Comparison of ENCODE assay signal across 23 cellular contexts in the genomic region with DNA sequence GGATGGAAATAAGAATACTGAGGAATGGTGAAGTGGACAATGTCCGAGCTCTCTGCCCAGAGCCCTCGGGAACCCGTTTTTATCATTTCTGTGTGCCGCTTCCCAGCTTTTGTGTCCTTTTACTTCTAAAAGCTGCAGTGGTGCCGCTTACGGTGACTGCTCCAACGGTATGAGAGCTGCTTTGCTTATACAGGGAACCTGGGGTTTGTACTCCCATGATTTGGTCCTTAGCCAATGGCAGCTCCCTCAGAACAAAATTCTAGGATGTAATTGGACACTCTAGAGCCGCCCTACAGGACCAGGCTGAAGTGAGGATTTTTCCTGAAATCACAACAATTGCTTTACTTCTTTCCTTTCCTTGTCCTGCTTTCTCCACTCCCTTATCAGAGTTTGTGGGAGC. TPM values are rescaled to one million over a fixed set of nuclear protein-coding genes. Genes with fewer than 3 reads are reported as not detected.
A peak's percentile ranks its signal among the peaks of the same experiment; 100 is the strongest.
DNase-seq lines count a peak whose midpoint lies in the region; ATAC-seq lines count a peak whose summit lies in the region.
"Had no signal": no experiment of that assay in that cellular context is flagged by ENCODE, and none has a peak within 500 bp of the region (broad histone marks: within the 10 kb centered on the region; RNA-seq: fewer than 3 reads in every experiment).

No MANE protein-coding gene starts in this region.

- no peak overlapping the region for H3K4ac ChIP-seq in neuronal stem cell (ENCODE audit: low read length)

- H3K27ac ChIP-seq in neuronal stem cell (replicated peaks; ENCODE audit: low read length) (no peak overlapping the region), substantia nigra (ENCODE audit: low read depth, low read length, poor library complexity, severe bottlenecking) (no peak overlapping the region)
- H3K27ac ChIP-seq: colonic mucosa, PC-9, upper lobe of left lung had no signal

- H3K79me1 ChIP-seq in neuronal stem cell (ENCODE audit: low read depth, low read length): no peaks in the 10 kb centered on the region

- H2BK15ac ChIP-seq in neuronal stem cell (ENCODE audit: low read length): no peak overlapping the region

- no CpG with 5 or more reads among the region's 8 CpGs for WGBS in neuronal stem cell (ENCODE audit: extremely low coverage in 2 of 2, insufficient read length in 2 of 2, insufficient replicate concordance in 1 of 2), 2 donors

- ATAC-seq in GM21526 (IDR thresholded peaks at IDR 0.05; ENCODE audit: low FRiP score, unreplicated experiment): no peak
- ATAC-seq: naive thymus-derived CD4-positive, alpha-beta T cell had no signal

- DNase-seq in Daoy (ENCODE audit: low read depth) (peak; percentile 5), NCI-H2227 (lab: John Stamatoyannopoulos, UW; ENCODE audit: unreplicated experiment) (peak; percentile 82), iPS DF 4.7 (ENCODE audit: extremely low read depth, low spot score) (peak; percentile 30), neuronal stem cell (ENCODE audit: low spot score) (peak; percentile 39), SIG-M5 treated with dmso at 0.1 percent for 504 hours (lab: John Stamatoyannopoulos, UW; ENCODE audit: unreplicated experiment) (no peak), substantia nigra (lab: John Stamatoyannopoulos, UW) (no peak), NCI-H146 (lab: John Stamatoyannopoulos, UW) (no peak)
- DNase-seq: ACHN; activated naive CD4-positive, alpha-beta T cell treated with anti-CD3 and anti-CD28 coated beads, Interleukin-2, amount 50 U/mL, for 16 hours; colonic mucosa; DMS153; immature natural killer cell; mammary epithelial cell; MG63; naive thymus-derived CD4-positive, alpha-beta T cell; NCI-H2029; NCI-H774; PC-9; stimulated activated naive CD4-positive, alpha-beta T cell; upper lobe of left lung had no signal

- no peak overlapping the region for H3K23ac ChIP-seq in neuronal stem cell (ENCODE audit: low read depth, low read length, poor library complexity)

- no peak overlapping the region for H3K18ac ChIP-seq in neuronal stem cell (ENCODE audit: low read length)

- no peak overlapping the region for H4K91ac ChIP-seq in neuronal stem cell (ENCODE audit: low read depth, low read length, poor library complexity)

- no peak overlapping the region for H2BK120ac ChIP-seq in neuronal stem cell (ENCODE audit: low read depth, low read length)

- no peak overlapping the region for H2AFZ ChIP-seq in neuronal stem cell (ENCODE audit: low read length)
- H2AFZ ChIP-seq: PC-9 had no signal

- no peak overlapping the region for H3K9ac ChIP-seq in neuronal stem cell (ENCODE audit: low read depth, low read length, poor library complexity)

- no peak overlapping the region for H3K14ac ChIP-seq in neuronal stem cell (ENCODE audit: low read length)

- no peak overlapping the region for H2BK12ac ChIP-seq in neuronal stem cell (ENCODE audit: low read length)

- peak overlapping the region; percentile 48 for H3K4me2 ChIP-seq in neuronal stem cell (ENCODE audit: insufficient read depth, low read length, poor library complexity, severe bottlenecking)
- H3K4me2 ChIP-seq: PC-9 had no signal

- H3K27me3 ChIP-seq in neuronal stem cell (ENCODE audit: control insufficient read depth in 3 of 3, insufficient read depth in 3 of 3, low read depth in 1 of 3, low read length in 3 of 3): peaks cover 0 to 10% (median 0%) of the 10 kb centered on the region in 3 experiments
- H3K27me3 ChIP-seq: colonic mucosa, MG63, upper lobe of left lung had no signal

- H4K8ac ChIP-seq in neuronal stem cell (ENCODE audit: low read depth, low read length): no peak overlapping the region

- no peaks in the 10 kb centered on the region for H3K36me3 ChIP-seq in neuronal stem cell (replicated peaks in 1 of 2; ENCODE audit: control insufficient read depth in 2 of 2, insufficient read depth in 2 of 2, low read length in 2 of 2)
- H3K36me3 ChIP-seq: colonic mucosa, MG63, upper lobe of left lung had no signal

- H3K9me3 ChIP-seq in neuronal stem cell (replicated peaks in 1 of 2; ENCODE audit: control insufficient read depth in 2 of 2, insufficient read depth in 1 of 2, low read depth in 1 of 2, low read length in 2 of 2): no peaks in the 10 kb centered on the region
- H3K9me3 ChIP-seq: colonic mucosa, MG63, upper lobe of left lung had no signal

- no peak overlapping the region for H2BK5ac ChIP-seq in neuronal stem cell (ENCODE audit: low read length)

- peaks cover 0 to 2% of the 10 kb centered on the region in 2 donors for H3K4me1 ChIP-seq in neuronal stem cell (ENCODE audit: control insufficient read depth in 2 of 2, insufficient read depth in 1 of 2, low read depth in 1 of 2, low read length in 2 of 2)
- H3K4me1 ChIP-seq: colonic mucosa, upper lobe of left lung had no signal

- H2AK5ac ChIP-seq in neuronal stem cell (ENCODE audit: low read depth, low read length): no peak overlapping the region

- no peak overlapping the region for H3K4me3 ChIP-seq in neuronal stem cell (ENCODE audit: low read length in 2 of 2)
- H3K4me3 ChIP-seq: colonic mucosa, MG63, PC-9, upper lobe of left lung had no signal

RNA-seq across cellular contexts. Expression of a gene that starts 24.2 kb away (rescaled TPM):
- total RNA-seq in Daoy (2014; rRNA removed; shearing (Covaris generic)): 0.06 TPM in 1 of 2 replicates, not detected in the other
- polyA plus RNA-seq in neuronal stem cell (2013, experiment 1 of 2): 0.82 TPM
- 0.80 TPM for polyA plus RNA-seq in neuronal stem cell (2013, experiment 2 of 2)
- total RNA-seq: mammary epithelial cell; naive thymus-derived CD4-positive, alpha-beta T cell; PC-9; pulmonary artery endothelial cell had no signal
- polyA plus RNA-seq: CD14-positive monocyte; immature natural killer cell; mammary epithelial cell; naive thymus-derived CD4-positive, alpha-beta T cell had no signal

Comparison
In these comparisons a context has a peak if more than half of its experiments do, and no peak if none do; other contexts are left out.
1. DNase-seq: peak in Daoy (single experiment), NCI-H2227 (single experiment), iPS DF 4.7 (single experiment) and neuronal stem cell (single experiment); none in SIG-M5 treated with dmso at 0.1 percent for 504 hours (single experiment), substantia nigra (0 of 49) and NCI-H146 (single experiment).